9 cellular contexts compared by ENCODE assay signal in the genomic region with DNA sequence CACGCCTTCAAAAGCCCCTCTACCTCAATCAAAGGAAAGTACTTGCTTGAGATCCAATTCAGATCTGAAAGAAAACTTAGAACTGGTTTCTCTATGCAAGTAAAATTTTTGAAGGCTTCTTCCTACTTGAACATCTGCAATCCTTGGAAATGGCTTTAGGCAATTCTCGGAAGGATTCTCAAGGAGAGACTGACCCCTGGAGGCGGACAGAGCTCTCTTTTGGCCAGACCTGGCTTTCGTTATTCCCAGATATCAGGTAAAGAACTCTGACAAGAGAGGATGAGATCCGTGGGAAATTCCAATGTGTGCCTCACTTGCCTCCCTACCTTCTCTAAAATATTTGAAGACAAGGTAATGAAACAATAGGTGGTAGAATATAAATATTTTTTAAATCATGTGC.
DNase-seq lines count a peak whose midpoint lies in the region; ATAC-seq and TF ChIP-seq lines count a peak whose summit lies in the region.
"Had no signal": no experiment of that assay in that cellular context is flagged by ENCODE, and none has a peak within 500 bp of the region (broad histone marks: within the 10 kb centered on the region; RNA-seq: fewer than 3 reads in every experiment).

No MANE protein-coding gene starts in this region.

- H3K4me1 ChIP-seq in aorta (ENCODE audit: control insufficient read depth in 1 of 2, insufficient read depth in 2 of 2, low read length in 2 of 2): no peaks in the 10 kb centered on the region

- POLR2A ChIA-PET in CD4-positive, alpha-beta T cell (lab: Charles Lee): no interaction called here

- H3K27ac ChIP-seq in aorta (ENCODE audit: low read depth in 1 of 2, low read length in 2 of 2): no peak overlapping the region
- no peak overlapping the region for H3K27ac ChIP-seq in CD4-positive, alpha-beta T cell (ENCODE audit: low read depth, low read length)

- no peaks in the 10 kb centered on the region for H3K27me3 ChIP-seq in aorta (ENCODE audit: control insufficient read depth in 1 of 2, insufficient read depth in 2 of 2, low read length in 1 of 2)
- no peaks in the 10 kb centered on the region for H3K27me3 ChIP-seq in CD4-positive, alpha-beta T cell (ENCODE audit: control insufficient read depth, insufficient read depth, low read length)

- H3K4me3 ChIP-seq in choroid plexus epithelial cell (ENCODE audit: low read depth, low read length) (no peak overlapping the region), aorta (ENCODE audit: low read length in 2 of 2) (no peak overlapping the region)

- H3K27ac Mint-ChIP-seq in nephron: no peak overlapping the region
- H3K27ac Mint-ChIP-seq in CD4-positive, alpha-beta T cell: no peak overlapping the region

- no peak overlapping the region for H3K4me3 Mint-ChIP-seq in nephron
- no peak overlapping the region for H3K4me3 Mint-ChIP-seq in CD4-positive, alpha-beta T cell

- intact Hi-C loops in aorta (cut with DNase I): loop anchor here in 1 of 2 donors (10.0 kb wide), 1 partner anchor 840 kb away; no protein-coding TSS in a partner anchor
- intact Hi-C loops in CD4-positive, alpha-beta T cell (cut with DNase I, micrococcal nuclease): no loop called here

- H3K9me3 Mint-ChIP-seq in nephron: peaks cover 3% of the 10 kb centered on the region
- peaks cover 4% of the 10 kb centered on the region for H3K9me3 Mint-ChIP-seq in CD4-positive, alpha-beta T cell

- H3K36me3 ChIP-seq in aorta (ENCODE audit: control insufficient read depth in 1 of 2, insufficient read depth in 2 of 2, low read length in 1 of 2): no peaks in the 10 kb centered on the region

- no peaks in the 10 kb centered on the region for H3K4me1 Mint-ChIP-seq in nephron
- no peaks in the 10 kb centered on the region for H3K4me1 Mint-ChIP-seq in CD4-positive, alpha-beta T cell (ENCODE audit: low read depth)

- H3K9me3 ChIP-seq in aorta (ENCODE audit: control insufficient read depth, low read length): no peaks in the 10 kb centered on the region
- no peaks in the 10 kb centered on the region for H3K9me3 ChIP-seq in CD4-positive, alpha-beta T cell (ENCODE audit: control insufficient read depth, low read length)

- no peak for ATAC-seq in aorta (ENCODE audit: low FRiP score)
- no peak for ATAC-seq in CD4-positive, alpha-beta T cell (ENCODE audit: poor library complexity)
- no peak for ATAC-seq in HG03354 (IDR thresholded peaks at IDR 0.05; ENCODE audit: poor library complexity, severe bottlenecking, unreplicated experiment)
- no peak for ATAC-seq in HG03039 (IDR thresholded peaks at IDR 0.05; ENCODE audit: unreplicated experiment)

- WGBS in aorta, 2 donors: 22 to 28% methylated on average over 5 of the region's 5 CpGs

- no peaks in the 10 kb centered on the region for H3K27me3 Mint-ChIP-seq in nephron (ENCODE audit: low read depth)
- no peaks in the 10 kb centered on the region for H3K27me3 Mint-ChIP-seq in CD4-positive, alpha-beta T cell

- TF ChIP-seq CTCF in choroid plexus epithelial cell (conservative IDR thresholded peaks at IDR 0.05; ENCODE audit: low read depth, low read length) (peak; percentile 71), nephron (IDR thresholded peaks at IDR 0.05; ENCODE audit: unreplicated experiment in 3 of 3) (peak; percentile 57 to 63 (median 60))
- TF ChIP-seq CTCF in CD4-positive, alpha-beta T cell (IDR thresholded peaks at IDR 0.05): no peak

- CTCF ChIA-PET in CD4-positive, alpha-beta T cell (lab: Charles Lee): no interaction called here

- no peaks in the 10 kb centered on the region for H3K36me3 Mint-ChIP-seq in nephron (ENCODE audit: low read depth)
- no peaks in the 10 kb centered on the region for H3K36me3 Mint-ChIP-seq in CD4-positive, alpha-beta T cell (ENCODE audit: low read depth)

- DNase-seq in D341Med (ENCODE audit: low spot score) (peak; percentile 45), LoVo (ENCODE audit: low spot score) (peak; percentile 37), choroid plexus epithelial cell (ENCODE audit: low read depth) (peak; percentile 55), aorta (no peak)
- no peak for DNase-seq in CD4-positive, alpha-beta T cell
- DNase-seq: NCI-H2029 treated with DMSO at 0.1 percent for 48 hours had no signal

Comparison
In these comparisons a context has a peak if more than half of its experiments do, and no peak if none do; other contexts are left out.
1. DNase-seq: peak in D341Med (single experiment), LoVo (single experiment) and choroid plexus epithelial cell (single experiment); none in aorta (0 of 2) and CD4-positive, alpha-beta T cell (0 of 10).